9 cellular contexts compared by ENCODE assay signal in genomic region chr9:121283072-121283398, GRCh38. TPM values are rescaled to one million over a fixed set of nuclear protein-coding genes. Genes with fewer than 3 reads are reported as not detected.
DNase-seq lines count a peak whose midpoint lies in the region; ATAC-seq, FAIRE-seq and TF ChIP-seq lines count a peak whose summit lies in the region.
"Had no signal": no experiment of that assay in that cellular context is flagged by ENCODE, and none has a peak within 500 bp of the region (broad histone marks: within the 10 kb centered on the region; RNA-seq: fewer than 3 reads in every experiment).

No MANE protein-coding gene starts in this region.

- H3K27me3 ChIP-seq in PC-9 (ENCODE audit: insufficient read depth, low read depth) (no peaks in the 10 kb centered on the region), osteoblast (ENCODE audit: insufficient read depth, low read length) (no peaks in the 10 kb centered on the region), transverse colon (no peaks in the 10 kb centered on the region)

- CTCF ChIA-PET in PC-9 (lab: Charles Lee), result no interaction called here

- no TSS peak for BruUV-seq in PC-9 (replicated peaks; lab: Mats Ljungman, UMichigan)

- no peak for TF ChIP-seq CTCF in PC-9 (conservative IDR thresholded peaks at IDR 0.05)
- no peak for TF ChIP-seq CTCF in osteoblast (IDR thresholded peaks at IDR 0.05; ENCODE audit: extremely low read depth, low read depth, low read length)
- TF ChIP-seq CTCF in transverse colon (IDR thresholded peaks at IDR 0.05), result no peak
- no peak for TF ChIP-seq CTCF in D721Med (IDR thresholded peaks at IDR 0.05; ENCODE audit: insufficient read depth, missing control alignments)

- POLR2A ChIA-PET in PC-9 (lab: Charles Lee; ENCODE audit: unreplicated experiment), result no interaction called here

- 71 to 80% methylated on average over 2 of the region's 2 CpGs for WGBS in transverse colon (ENCODE audit: low coverage in 1 of 2), 2 donors

- H4K20me1 ChIP-seq in PC-9 (ENCODE audit: insufficient read depth), result no peaks in the 10 kb centered on the region
- peaks cover 34% of the 10 kb centered on the region for H4K20me1 ChIP-seq in osteoblast (ENCODE audit: insufficient read depth, low read length)

- H3K36me3 ChIP-seq in PC-9 (ENCODE audit: low read depth) (no peaks in the 10 kb centered on the region), osteoblast (ENCODE audit: insufficient read depth, low read length) (peaks cover 13% of the 10 kb centered on the region), transverse colon (no peaks in the 10 kb centered on the region)

- peaks cover 90% of the 10 kb centered on the region for H3K36me3 Mint-ChIP-seq in dendritic cell treated with granulocyte-macrophage colony-stimulating factor and Interleukin-4, amounts not matched to agents 40 ng/mL and 50 ng/mL, for 4 days (ENCODE audit: low read depth)

- H3K27ac Mint-ChIP-seq in dendritic cell treated with granulocyte-macrophage colony-stimulating factor and Interleukin-4, amounts not matched to agents 40 ng/mL and 50 ng/mL, for 4 days, result peak overlapping the region; percentile 98
- H3K27ac Mint-ChIP-seq: activated CD4-positive, alpha-beta T cell treated with anti-CD3 and anti-CD28 coated beads, Interleukin-2, amount 10 ng/mL, durations not matched to agents 7 days and 5 days had no signal

- H3K4me1 ChIP-seq in PC-9 (replicated peaks; ENCODE audit: insufficient read depth) (peaks cover 83% of the 10 kb centered on the region), osteoblast (ENCODE audit: insufficient read depth, low read length) (peaks cover 84% of the 10 kb centered on the region), transverse colon (peaks cover 84 to 100% (median 99%) of the 10 kb centered on the region in 4 donors)

- H3K4me1 Mint-ChIP-seq in dendritic cell treated with granulocyte-macrophage colony-stimulating factor and Interleukin-4, amounts not matched to agents 40 ng/mL and 50 ng/mL, for 4 days (ENCODE audit: low read depth), result peaks cover 96% of the 10 kb centered on the region

- peak overlapping the region; percentile 57 for H3K4me3 Mint-ChIP-seq in dendritic cell treated with granulocyte-macrophage colony-stimulating factor and Interleukin-4, amounts not matched to agents 40 ng/mL and 50 ng/mL, for 4 days
- H3K4me3 Mint-ChIP-seq: activated CD4-positive, alpha-beta T cell treated with anti-CD3 and anti-CD28 coated beads, Interleukin-2, amount 10 ng/mL, durations not matched to agents 7 days and 5 days had no signal

- no peak overlapping the region for H3K4me3 ChIP-seq in PC-9
- no peak overlapping the region for H3K4me3 ChIP-seq in osteoblast (ENCODE audit: insufficient read depth, low read length)
- no peak overlapping the region for H3K4me3 ChIP-seq in transverse colon

- FAIRE-seq in D721Med (lab: Jason Lieb, UNC), result no peak

- no peak for TF ChIP-seq POLR2A in transverse colon (IDR thresholded peaks at IDR 0.05)

- intact Hi-C loops in PC-9 (cut with micrococcal nuclease; ENCODE audit: unreplicated experiment) (loop anchor here (5.0 to 10.0 kb wide), 4 partner anchors 89 to 548 kb away; partner anchors contain the start of genes CNTRL and STOM), transverse colon (cut with DNase I; ENCODE audit: low total_unique reads) (no loop called here)
- intact Hi-C loops in dendritic cell treated with granulocyte-macrophage colony-stimulating factor and Interleukin-4, amounts not matched to agents 40 ng/mL and 50 ng/mL, for 4 days (cut with micrococcal nuclease), result loop anchor here (2.0 to 5.0 kb wide), 2 partner anchors 14 to 61 kb away; partner anchors contain the start of gene GSN

- H3K4me2 ChIP-seq in PC-9 (peak overlapping the region; percentile 50), osteoblast (ENCODE audit: insufficient read depth, low read length) (no peak overlapping the region)

- H3K27me3 Mint-ChIP-seq in dendritic cell treated with granulocyte-macrophage colony-stimulating factor and Interleukin-4, amounts not matched to agents 40 ng/mL and 50 ng/mL, for 4 days, result no peaks in the 10 kb centered on the region
- H3K27me3 Mint-ChIP-seq: activated CD4-positive, alpha-beta T cell treated with anti-CD3 and anti-CD28 coated beads, Interleukin-2, amount 10 ng/mL, durations not matched to agents 7 days and 5 days had no signal

- no peaks in the 10 kb centered on the region for H3K9me2 ChIP-seq in PC-9 (ENCODE audit: insufficient read depth)

- H3K79me2 ChIP-seq in PC-9 (ENCODE audit: low read depth), result no peaks in the 10 kb centered on the region
- peaks cover 71% of the 10 kb centered on the region for H3K79me2 ChIP-seq in osteoblast (ENCODE audit: insufficient read depth, low read length)

- H3F3A ChIP-seq in PC-9 (ENCODE audit: insufficient read depth, low read depth), result peaks cover 63% of the 10 kb centered on the region

- no peaks in the 10 kb centered on the region for H3K9me3 Mint-ChIP-seq in dendritic cell treated with granulocyte-macrophage colony-stimulating factor and Interleukin-4, amounts not matched to agents 40 ng/mL and 50 ng/mL, for 4 days
- H3K9me3 Mint-ChIP-seq: activated CD4-positive, alpha-beta T cell treated with anti-CD3 and anti-CD28 coated beads, Interleukin-2, amount 10 ng/mL, durations not matched to agents 7 days and 5 days had no signal

- TF ChIP-seq EP300 in transverse colon (IDR thresholded peaks at IDR 0.05; ENCODE audit: low read depth), result peak; percentile 72

- DNase-seq in PC-9, result no peak
- no peak for DNase-seq in osteoblast (ENCODE audit: insufficient read length, low spot score, missing footprints)
- no peak for DNase-seq in transverse colon
- DNase-seq in D721Med (ENCODE audit: insufficient read length, low spot score), result no peak
- DNase-seq in HuH-7.5 (ENCODE audit: low spot score), result no peak
- DNase-seq: activated CD4-positive, alpha-beta T cell treated with anti-CD3 and anti-CD28 coated beads, Interleukin-2, amount 10 ng/mL, durations not matched to agents 7 days and 5 days; activated naive CD4-positive, alpha-beta T cell treated with Interleukin-2 at 50 U/mL for 16 hours had no signal

- ATAC-seq in GM18870 (IDR thresholded peaks at IDR 0.05; ENCODE audit: unreplicated experiment), result no peak

- in situ Hi-C loops in transverse colon (cut with MboI; ENCODE audit: low pct_ligation_motif_present in 1 of 4, low pct_unique_long_range_greater_than_20kb in 1 of 4, low sequenced_read_pairs in 3 of 4), result no loop called here

- H3K9me3 ChIP-seq in PC-9 (ENCODE audit: insufficient read depth, low read depth) (no peaks in the 10 kb centered on the region), osteoblast (ENCODE audit: low read depth, low read length) (no peaks in the 10 kb centered on the region), transverse colon (no peaks in the 10 kb centered on the region)

- H2AFZ ChIP-seq in PC-9 (no peak overlapping the region), osteoblast (ENCODE audit: low read length) (no peak overlapping the region)

- H3K27ac ChIP-seq in PC-9, result no peak overlapping the region
- peak overlapping the region; percentile 78 for H3K27ac ChIP-seq in osteoblast (ENCODE audit: low read depth, low read length)
- H3K27ac ChIP-seq in transverse colon, result peak overlapping the region; percentile 95 to 98 (median 96)

RNA-seq across cellular contexts. Expression of gene GSN, which starts 15.1 kb away (rescaled TPM):
- total RNA-seq in PC-9 (2021), result 135 and 207 TPM in 2 replicates
- 372 and 405 TPM in 2 replicates for total RNA-seq in osteoblast
- total RNA-seq in transverse colon, result 100 to 1,000 TPM; 628 to 986 (median 782) TPM
